ENCODE assay signal across 13 cellular contexts in genomic region chr15:42156266-42156922, GRCh38. TPM values are rescaled to one million over a fixed set of nuclear protein-coding genes. Genes with fewer than 3 reads are reported as not detected.
A peak's percentile ranks its signal among the peaks of the same experiment; 100 is the strongest.
DNase-seq lines count a peak whose midpoint lies in the region; ATAC-seq and TF ChIP-seq lines count a peak whose summit lies in the region.
"Had no signal": no experiment of that assay in that cellular context is flagged by ENCODE, and none has a peak within 500 bp of the region (broad histone marks: within the 10 kb centered on the region; RNA-seq: fewer than 3 reads in every experiment).

A gene with protein sequence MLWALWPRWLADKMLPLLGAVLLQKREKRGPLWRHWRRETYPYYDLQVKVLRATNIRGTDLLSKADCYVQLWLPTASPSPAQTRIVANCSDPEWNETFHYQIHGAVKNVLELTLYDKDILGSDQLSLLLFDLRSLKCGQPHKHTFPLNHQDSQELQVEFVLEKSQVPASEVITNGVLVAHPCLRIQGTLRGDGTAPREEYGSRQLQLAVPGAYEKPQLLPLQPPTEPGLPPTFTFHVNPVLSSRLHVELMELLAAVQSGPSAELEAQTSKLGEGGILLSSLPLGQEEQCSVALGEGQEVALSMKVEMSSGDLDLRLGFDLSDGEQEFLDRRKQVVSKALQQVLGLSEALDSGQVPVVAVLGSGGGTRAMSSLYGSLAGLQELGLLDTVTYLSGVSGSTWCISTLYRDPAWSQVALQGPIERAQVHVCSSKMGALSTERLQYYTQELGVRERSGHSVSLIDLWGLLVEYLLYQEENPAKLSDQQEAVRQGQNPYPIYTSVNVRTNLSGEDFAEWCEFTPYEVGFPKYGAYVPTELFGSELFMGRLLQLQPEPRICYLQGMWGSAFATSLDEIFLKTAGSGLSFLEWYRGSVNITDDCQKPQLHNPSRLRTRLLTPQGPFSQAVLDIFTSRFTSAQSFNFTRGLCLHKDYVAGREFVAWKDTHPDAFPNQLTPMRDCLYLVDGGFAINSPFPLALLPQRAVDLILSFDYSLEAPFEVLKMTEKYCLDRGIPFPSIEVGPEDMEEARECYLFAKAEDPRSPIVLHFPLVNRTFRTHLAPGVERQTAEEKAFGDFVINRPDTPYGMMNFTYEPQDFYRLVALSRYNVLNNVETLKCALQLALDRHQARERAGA (minus strand): TSS chr15:42156636. CDS start chr15:42156549, 87 bp downstream.

- ATAC-seq in HG02885 (IDR thresholded peaks at IDR 0.05; ENCODE audit: poor library complexity, unreplicated experiment) = no peak

- peaks cover 18% of the 10 kb centered on the region for H3K36me3 Mint-ChIP-seq in Caco-2 (ENCODE audit: insufficient read depth, unreplicated experiment)

- H3K9me3 ChIP-seq in Caco-2 (no peaks in the 10 kb centered on the region), mucosa of rectum (ENCODE audit: control insufficient read depth in 2 of 2, low read length in 2 of 2) (no peaks in the 10 kb centered on the region)

- no peaks in the 10 kb centered on the region for H3K27me3 ChIP-seq in Caco-2 (replicated peaks; ENCODE audit: control insufficient read depth, insufficient read depth, low read length)
- no peaks in the 10 kb centered on the region for H3K27me3 ChIP-seq in mucosa of rectum (ENCODE audit: control insufficient read depth in 2 of 2, insufficient read depth in 2 of 2, low read length in 2 of 2)

- H3K4me3 ChIP-seq in Caco-2 (ENCODE audit: low read depth, low read length) (0 out of 2 replicates have a peak within 1 kb of the TSS, but pooled peaks have one; percentile 13), mucosa of rectum (ENCODE audit: low read length in 2 of 2) (peak within 1 kb of the TSS; percentile 76 to 82)

- TF ChIP-seq CTCF in Caco-2 (IDR thresholded peaks at IDR 0.05; ENCODE audit: insufficient read depth in 1 of 2, low read depth in 1 of 2, low read length in 1 of 2, severe bottlenecking in 1 of 2, unreplicated experiment in 1 of 2) = no peak

- H3K9me3 Mint-ChIP-seq in Caco-2 (ENCODE audit: unreplicated experiment) = no peaks in the 10 kb centered on the region
- H3K9me3 Mint-ChIP-seq: CD4-positive, CD25-positive, alpha-beta regulatory T cell had no signal

- H3K27ac ChIP-seq in epithelial cell of prostate = peak within 1 kb of the TSS; percentile 82
- H3K27ac ChIP-seq in mucosa of rectum (ENCODE audit: low read depth in 2 of 2, low read length in 2 of 2) = peak within 1 kb of the TSS; percentile 77 to 84

- no TSS peak for BruUV-seq in Caco-2 (replicated peaks; lab: Mats Ljungman, UMichigan)

- H3K4me3 Mint-ChIP-seq in Caco-2 (ENCODE audit: unreplicated experiment) = peak within 1 kb of the TSS; percentile 62
- H3K4me3 Mint-ChIP-seq: CD4-positive, CD25-positive, alpha-beta regulatory T cell had no signal

- H3K36me3 ChIP-seq in Caco-2 (ENCODE audit: control insufficient read depth, insufficient read depth, low read length) (no peaks in the 10 kb centered on the region), mucosa of rectum (ENCODE audit: control insufficient read depth in 2 of 2, insufficient read depth in 2 of 2, low read length in 2 of 2) (peaks cover 26 to 31% of the 10 kb centered on the region in 2 donors)

- CTCF ChIA-PET in Caco-2 (lab: Charles Lee) = interaction anchor here (1.1 kb wide), 1 partner anchor 72 kb away, joined by 4 read pairs; no protein-coding TSS in a partner anchor

- H3K9ac ChIP-seq in mucosa of rectum (ENCODE audit: low read depth in 1 of 2, low read length in 2 of 2) = peak within 1 kb of the TSS; percentile 65 to 84

- H3K4me1 ChIP-seq in Caco-2 (peaks cover 17% of the 10 kb centered on the region), mucosa of rectum (ENCODE audit: control insufficient read depth in 2 of 2, insufficient read depth in 2 of 2, low read length in 2 of 2) (peaks cover 27 to 43% of the 10 kb centered on the region in 2 donors)

- no peaks in the 10 kb centered on the region for H3K27me3 Mint-ChIP-seq in Caco-2 (ENCODE audit: insufficient read depth, unreplicated experiment)
- H3K27me3 Mint-ChIP-seq: CD4-positive, CD25-positive, alpha-beta regulatory T cell had no signal

- DNase-seq in Caco-2 (peak; percentile 42 to 63), NCI-H146 (lab: John Stamatoyannopoulos, UW) (peak; percentile 28), epithelial cell of prostate (ENCODE audit: low read depth, low spot score) (no peak), NCI-H1048 (lab: John Stamatoyannopoulos, UW) (no peak), NCI-H2227 treated with DMSO at 0.1 percent for 48 hours (lab: John Stamatoyannopoulos, UW) (no peak), germinal center (ENCODE audit: low spot score) (no peak)
- DNase-seq: SHP77 treated with DMSO at 0.1 percent for 48 hours had no signal

- POLR2A ChIA-PET in Caco-2 (lab: Charles Lee) = interaction anchor here (0.5 to 0.6 kb wide), 2 partner anchors 52 to 293 kb away, joined by 3 to 5 read pairs; partner anchors contain the start of gene VPS39

- no peaks in the 10 kb centered on the region for H3K4me1 Mint-ChIP-seq in Caco-2 (ENCODE audit: low read depth, unreplicated experiment)
- H3K4me1 Mint-ChIP-seq: CD4-positive, CD25-positive, alpha-beta regulatory T cell had no signal

- peak within 1 kb of the TSS; percentile 80 for H3K27ac Mint-ChIP-seq in Caco-2 (ENCODE audit: unreplicated experiment)

- intact Hi-C loops in Caco-2 (cut with micrococcal nuclease; ENCODE audit: unreplicated experiment) = no loop called here

RNA-seq across cellular contexts. Expression of the gene that starts here (rescaled TPM):
- 2.5 and 2.9 TPM in 2 replicates for total RNA-seq in Caco-2 (2022)
- total RNA-seq: activated CD8-positive, alpha-beta memory T cell treated with anti-CD3 and anti-CD28 coated beads for 36 hours; CD4-positive, CD25-positive, alpha-beta regulatory T cell; mononuclear cell; subcutaneous adipose tissue had no signal

Comparison
In these comparisons a context has a peak if more than half of its experiments do, and no peak if none do; other contexts are left out.
1. DNase-seq: peak in Caco-2 (2 of 2) and NCI-H146 (single experiment); none in epithelial cell of prostate (single experiment), NCI-H1048 (single experiment), NCI-H2227 treated with DMSO at 0.1 percent for 48 hours (single experiment) and germinal center (single experiment).